13 cellular contexts compared by ENCODE assay signal in the genomic region with DNA sequence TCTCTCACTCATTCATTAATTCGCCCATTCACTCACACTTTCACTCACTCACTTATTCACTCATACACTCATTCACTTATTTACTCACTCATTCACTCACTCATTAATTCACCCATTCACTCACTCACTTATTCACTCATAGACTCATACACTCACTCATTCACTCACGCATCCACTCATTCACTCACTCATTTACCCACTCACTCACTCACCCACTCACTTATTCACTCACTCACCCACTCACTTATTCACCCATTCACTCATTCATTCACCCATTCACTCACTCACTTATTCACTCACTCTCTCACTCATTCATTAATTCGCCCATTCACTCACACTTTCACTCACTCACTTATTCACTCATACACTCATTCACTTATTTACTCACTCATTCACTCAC. TPM values are rescaled to one million over a fixed set of nuclear protein-coding genes. Genes with fewer than 3 reads are reported as not detected.
"Had no signal": no experiment of that assay in that cellular context is flagged by ENCODE, and none has a peak within 500 bp of the region (broad histone marks: within the 10 kb centered on the region; RNA-seq: fewer than 3 reads in every experiment).

No MANE protein-coding gene starts in this region.

RNA-seq across cellular contexts. Expression of a gene that starts 3.1 kb away (rescaled TPM):
- total RNA-seq: activated B cell treated with CpG ODN at 0.5 μM for 24 hours; activated CD4-positive, alpha-beta memory T cell treated with anti-CD3 and anti-CD28 coated beads for 36 hours; activated CD4-positive, alpha-beta memory T cell treated with anti-CD3 and anti-CD28 coated beads, Interleukin-2, amount 10 ng/mL, durations not matched to agents 7 days and 5 days; activated CD4-positive, alpha-beta T cell treated with anti-CD3 and anti-CD28 coated beads for 36 hours; activated CD4-positive, alpha-beta T cell treated with anti-CD3 and anti-CD28 coated beads, Interleukin-2, amount 10 ng/mL, durations not matched to agents 24 days and 14 days; activated CD4-positive, alpha-beta T cell treated with anti-CD3 and anti-CD28 coated beads, Interleukin-2, amount 10 ng/mL, durations not matched to agents 7 days and 5 days; activated CD8-positive, alpha-beta memory T cell treated with anti-CD3 and anti-CD28 coated beads for 36 hours; activated CD8-positive, alpha-beta memory T cell treated with anti-CD3 and anti-CD28 coated beads, Interleukin-2, amount 10 ng/mL, durations not matched to agents 7 days and 5 days; activated CD8-positive, alpha-beta T cell treated with anti-CD3 and anti-CD28 coated beads for 36 hours; activated CD8-positive, alpha-beta T cell treated with anti-CD3 and anti-CD28 coated beads, Interleukin-2, amount 10 ng/mL, durations not matched to agents 7 days and 5 days; T-helper 1 cell treated with Interleukin-12 subunit alpha and Interleukin-12 subunit beta and Interleukin-4 antibody, amounts not matched to agents 30 ng/mL and 1 ng/mL, for 36 hours; T-helper 17 cell; T-helper 2 cell treated with Interferon-gamma antibody and Interleukin-4, amounts not matched to agents 100 ng/mL and 5 ng/mL, for 36 hours had no signal
